10 cellular contexts compared by ENCODE assay signal in the genomic region with DNA sequence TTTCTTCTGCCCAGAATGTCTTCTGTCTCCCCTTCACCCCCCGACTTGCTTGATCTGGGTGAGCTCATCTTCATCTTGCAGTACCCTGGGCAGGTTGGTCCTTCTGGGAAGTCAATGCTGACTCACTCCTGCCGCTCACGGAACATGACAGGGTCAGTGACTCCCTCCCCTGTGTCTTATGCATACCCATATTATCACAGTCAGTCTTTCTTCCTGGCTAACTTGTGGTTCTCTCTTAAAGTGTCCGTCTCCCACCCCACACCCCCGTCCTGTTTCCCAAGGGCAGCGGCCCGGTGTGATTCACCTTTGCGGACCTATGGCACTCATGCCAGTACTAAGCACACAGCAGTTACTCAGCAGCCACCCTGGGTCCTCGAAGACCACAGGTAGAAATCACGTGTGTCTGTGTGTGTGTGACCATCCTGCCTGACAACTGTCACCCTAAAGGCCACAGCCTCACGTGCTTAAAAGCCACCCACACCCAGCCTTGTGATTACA. TPM values are rescaled to one million over a fixed set of nuclear protein-coding genes. Genes with fewer than 3 reads are reported as not detected.
DNase-seq lines count a peak whose midpoint lies in the region; ATAC-seq and TF ChIP-seq lines count a peak whose summit lies in the region.
"Had no signal": no experiment of that assay in that cellular context is flagged by ENCODE, and none has a peak within 500 bp of the region (broad histone marks: within the 10 kb centered on the region; RNA-seq: fewer than 3 reads in every experiment).

No MANE protein-coding gene starts in this region.

- no peak for TF ChIP-seq CTCF in foreskin fibroblast (IDR thresholded peaks at IDR 0.05; ENCODE audit: low read depth, low read length)
- TF ChIP-seq CTCF in nephron progenitor cell (IDR thresholded peaks at IDR 0.05): no peak

- peaks cover 42% of the 10 kb centered on the region for H3K27me3 Mint-ChIP-seq in activated naive CD4-positive, alpha-beta T cell treated with anti-CD3 and anti-CD28 coated beads, Interleukin-2, amount 10 ng/mL, durations not matched to agents 7 days and 5 days
- peaks cover 8% of the 10 kb centered on the region for H3K27me3 Mint-ChIP-seq in nephron progenitor cell (ENCODE audit: low read depth, poor library complexity)

- DNase-seq in activated naive CD4-positive, alpha-beta T cell treated with anti-CD3 and anti-CD28 coated beads, Interleukin-2, amount 50 U/mL, for 72 hours (ENCODE audit: low spot score in 2 of 2): peak in 1 of 2 donors; percentile 72
- DNase-seq in activated naive CD4-positive, alpha-beta T cell treated with anti-CD3 and anti-CD28 coated beads, Interleukin-2, amount 10 ng/mL, durations not matched to agents 7 days and 5 days: no peak
- peak; percentile 50 to 66 for DNase-seq in activated CD4-positive, alpha-beta T cell treated with anti-CD3 and anti-CD28 coated beads, Interleukin-2, amount 50 U/mL, for 48 hours
- DNase-seq in foreskin fibroblast: peak; percentile 65 to 67
- no peak for DNase-seq in nephron progenitor cell
- no peak for DNase-seq in NCI-H1694 (lab: John Stamatoyannopoulos, UW)
- DNase-seq in NCI-H2081 treated with DMSO at 0.1 percent for 48 hours (lab: John Stamatoyannopoulos, UW): no peak

- CTCF ChIA-PET in activated naive CD4-positive, alpha-beta T cell treated with anti-CD3 and anti-CD28 coated beads, Interleukin-2, amount 10 ng/mL, durations not matched to agents 7 days and 5 days (lab: Charles Lee): no interaction called here

- peak; percentile 88 to 90 for ATAC-seq in activated naive CD4-positive, alpha-beta T cell treated with anti-CD3 and anti-CD28 coated beads, Interleukin-2, amount 50 U/mL, for 72 hours

- peaks cover 26% of the 10 kb centered on the region for H3K4me1 Mint-ChIP-seq in activated naive CD4-positive, alpha-beta T cell treated with anti-CD3 and anti-CD28 coated beads, Interleukin-2, amount 10 ng/mL, durations not matched to agents 7 days and 5 days
- peaks cover 43% of the 10 kb centered on the region for H3K4me1 Mint-ChIP-seq in nephron progenitor cell
- H3K4me1 Mint-ChIP-seq: mesothelial cell of epicardium had no signal

- H3K27ac Mint-ChIP-seq in activated naive CD4-positive, alpha-beta T cell treated with anti-CD3 and anti-CD28 coated beads, Interleukin-2, amount 50 U/mL, for 72 hours: peak overlapping the region; percentile 28 to 85
- H3K27ac Mint-ChIP-seq in activated naive CD4-positive, alpha-beta T cell treated with anti-CD3 and anti-CD28 coated beads, Interleukin-2, amount 10 ng/mL, durations not matched to agents 7 days and 5 days: no peak overlapping the region
- H3K27ac Mint-ChIP-seq in nephron progenitor cell: no peak overlapping the region
- H3K27ac Mint-ChIP-seq: mesothelial cell of epicardium had no signal

- no peaks in the 10 kb centered on the region for H3K36me3 Mint-ChIP-seq in activated naive CD4-positive, alpha-beta T cell treated with anti-CD3 and anti-CD28 coated beads, Interleukin-2, amount 50 U/mL, for 72 hours
- no peaks in the 10 kb centered on the region for H3K36me3 Mint-ChIP-seq in activated naive CD4-positive, alpha-beta T cell treated with anti-CD3 and anti-CD28 coated beads, Interleukin-2, amount 10 ng/mL, durations not matched to agents 7 days and 5 days
- H3K36me3 Mint-ChIP-seq in nephron progenitor cell (ENCODE audit: low read depth): no peaks in the 10 kb centered on the region

- no peak overlapping the region for H3K4me3 Mint-ChIP-seq in activated naive CD4-positive, alpha-beta T cell treated with anti-CD3 and anti-CD28 coated beads, Interleukin-2, amount 10 ng/mL, durations not matched to agents 7 days and 5 days
- no peak overlapping the region for H3K4me3 Mint-ChIP-seq in nephron progenitor cell
- H3K4me3 Mint-ChIP-seq: mesothelial cell of epicardium had no signal

- no peak overlapping the region for H3K4me3 ChIP-seq in foreskin fibroblast (ENCODE audit: low read depth in 1 of 2, low read length in 2 of 2)
- H3K4me3 ChIP-seq: SJCRH30 had no signal

- peak overlapping the region; percentile 27 for H3K27ac ChIP-seq in temporal lobe (ENCODE audit: low read depth, low read length)
- H3K27ac ChIP-seq: SJCRH30 had no signal

- no peaks in the 10 kb centered on the region for H3K9me3 Mint-ChIP-seq in activated naive CD4-positive, alpha-beta T cell treated with anti-CD3 and anti-CD28 coated beads, Interleukin-2, amount 50 U/mL, for 72 hours
- no peaks in the 10 kb centered on the region for H3K9me3 Mint-ChIP-seq in activated naive CD4-positive, alpha-beta T cell treated with anti-CD3 and anti-CD28 coated beads, Interleukin-2, amount 10 ng/mL, durations not matched to agents 7 days and 5 days
- peaks cover 56% of the 10 kb centered on the region for H3K9me3 Mint-ChIP-seq in nephron progenitor cell

RNA-seq across cellular contexts. Expression of a gene that starts 17.7 kb away (rescaled TPM):
- under 1 TPM in 1 of 2 donors, not detected in 1; 0.58 TPM for total RNA-seq in activated naive CD4-positive, alpha-beta T cell treated with anti-CD3 and anti-CD28 coated beads, Interleukin-2, amount 50 U/mL, for 72 hours
- total RNA-seq in temporal lobe: 14.0 TPM

RNA-seq across cellular contexts. Expression of a gene that starts 38.6 kb away (rescaled TPM):
- 100 to 1,000 TPM; 101 to 110 TPM for total RNA-seq in activated naive CD4-positive, alpha-beta T cell treated with anti-CD3 and anti-CD28 coated beads, Interleukin-2, amount 50 U/mL, for 72 hours
- total RNA-seq in temporal lobe: 105 TPM

Comparison
In these comparisons a context has a peak if more than half of its experiments do, and no peak if none do; other contexts are left out.
1. H3K27ac Mint-ChIP-seq: peak in activated naive CD4-positive, alpha-beta T cell treated with anti-CD3 and anti-CD28 coated beads, Interleukin-2, amount 50 U/mL, for 72 hours (2 of 2); none in activated naive CD4-positive, alpha-beta T cell treated with anti-CD3 and anti-CD28 coated beads, Interleukin-2, amount 10 ng/mL, durations not matched to agents 7 days and 5 days (single experiment) and nephron progenitor cell (single experiment).
2. DNase-seq: peak in activated CD4-positive, alpha-beta T cell treated with anti-CD3 and anti-CD28 coated beads, Interleukin-2, amount 50 U/mL, for 48 hours (2 of 2) and foreskin fibroblast (2 of 2); none in activated naive CD4-positive, alpha-beta T cell treated with anti-CD3 and anti-CD28 coated beads, Interleukin-2, amount 10 ng/mL, durations not matched to agents 7 days and 5 days (single experiment), nephron progenitor cell (single experiment), NCI-H1694 (single experiment) and NCI-H2081 treated with DMSO at 0.1 percent for 48 hours (single experiment).